In the genomic region with DNA sequence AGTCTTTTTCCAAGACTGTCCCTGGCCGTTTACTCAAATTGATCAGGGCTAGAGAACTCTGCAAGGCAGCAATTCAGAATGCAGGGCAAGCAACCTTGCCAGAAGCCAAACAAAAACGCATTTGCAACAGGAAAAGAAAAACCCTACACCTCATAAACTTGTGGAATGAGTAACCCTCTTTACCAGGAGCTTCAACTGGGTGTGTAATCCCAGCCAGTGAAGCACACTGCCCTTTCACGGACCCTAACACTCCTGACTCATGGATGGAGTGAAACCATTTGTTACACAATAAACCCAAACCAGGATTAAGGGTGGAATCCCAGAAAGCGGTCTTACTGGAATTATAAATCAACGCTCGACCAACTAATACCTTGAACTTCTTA, we compare ENCODE assay signal across 1 cellular context.
TF ChIP-seq lines count a peak whose summit lies in the region.

No MANE protein-coding gene starts in this region.

TF ChIP-seq in SK-N-SH, 30 proteins besides CTCF, POLR2A, EP300 and RAD21 (continued from another document):
- TF ChIP-seq RXRA (IDR thresholded peaks at IDR 0.05; ENCODE audit: borderline replicate concordance, low read depth) (peak; percentile 64; the same call in 1 of the 2 replicates), TAF1 (IDR thresholded peaks at IDR 0.05; ENCODE audit: borderline replicate concordance, low read depth, low read length) (no peak), GABPA (IDR thresholded peaks at IDR 0.05; ENCODE audit: low read depth) (no peak), JUND (IDR thresholded peaks at IDR 0.05) (peak; percentile 54; the same call in 1 of the 2 replicates), FOXM1 (IDR thresholded peaks at IDR 0.05; ENCODE audit: low read depth) (no peak), CHD2 (IDR thresholded peaks at IDR 0.05; ENCODE audit: low read length, partially characterized antibody) (no peak), YY1 (IDR thresholded peaks at IDR 0.05; ENCODE audit: low read depth) (no peak), REST (IDR thresholded peaks at IDR 0.05; ENCODE audit: low read depth, low read length) (no peak), TCF12 (IDR thresholded peaks at IDR 0.05) (peak; percentile 44), RCOR1 (IDR thresholded peaks at IDR 0.05; ENCODE audit: low read length) (no peak), FOSL2 (IDR thresholded peaks at IDR 0.05; ENCODE audit: borderline replicate concordance, low read depth) (peak; percentile 65; the same call in 1 of the 2 replicates), NRF1 (IDR thresholded peaks at IDR 0.05; ENCODE audit: low read depth, low read length) (no peak), MXI1 (IDR thresholded peaks at IDR 0.05; ENCODE audit: low read depth, low read length) (no peak), SMC3 (IDR thresholded peaks at IDR 0.05; ENCODE audit: low read depth, low read length) (no peak), NFIC (IDR thresholded peaks at IDR 0.05; ENCODE audit: borderline replicate concordance) (no peak)
- TF ChIP-seq, protein P1, sequence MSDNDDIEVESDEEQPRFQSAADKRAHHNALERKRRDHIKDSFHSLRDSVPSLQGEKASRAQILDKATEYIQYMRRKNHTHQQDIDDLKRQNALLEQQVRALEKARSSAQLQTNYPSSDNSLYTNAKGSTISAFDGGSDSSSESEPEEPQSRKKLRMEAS (IDR thresholded peaks at IDR 0.05; ENCODE audit: low read depth): no peak; the same call in 1 of the 2 replicates
- TF ChIP-seq, protein P2, sequence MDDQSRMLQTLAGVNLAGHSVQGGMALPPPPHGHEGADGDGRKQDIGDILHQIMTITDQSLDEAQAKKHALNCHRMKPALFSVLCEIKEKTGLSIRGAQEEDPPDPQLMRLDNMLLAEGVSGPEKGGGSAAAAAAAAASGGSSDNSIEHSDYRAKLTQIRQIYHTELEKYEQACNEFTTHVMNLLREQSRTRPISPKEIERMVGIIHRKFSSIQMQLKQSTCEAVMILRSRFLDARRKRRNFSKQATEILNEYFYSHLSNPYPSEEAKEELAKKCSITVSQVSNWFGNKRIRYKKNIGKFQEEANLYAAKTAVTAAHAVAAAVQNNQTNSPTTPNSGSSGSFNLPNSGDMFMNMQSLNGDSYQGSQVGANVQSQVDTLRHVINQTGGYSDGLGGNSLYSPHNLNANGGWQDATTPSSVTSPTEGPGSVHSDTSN (IDR thresholded peaks at IDR 0.05): peak; percentile 45
